Comparison of ENCODE assay signal across 33 cellular contexts in genomic region chr12:22535478-22535877, GRCh38. TPM values are rescaled to one million over a fixed set of nuclear protein-coding genes. Genes with fewer than 3 reads are reported as not detected.
A peak's percentile ranks its signal among the peaks of the same experiment; 100 is the strongest.
DNase-seq lines count a peak whose midpoint lies in the region; ATAC-seq and TF ChIP-seq lines count a peak whose summit lies in the region.
"Had no signal": no experiment of that assay in that cellular context is flagged by ENCODE, and none has a peak within 500 bp of the region (broad histone marks: within the 10 kb centered on the region; RNA-seq: fewer than 3 reads in every experiment).

No MANE protein-coding gene starts in this region.

- no peaks in the 10 kb centered on the region for H3K9me3 Mint-ChIP-seq in activated naive CD4-positive, alpha-beta T cell treated with anti-CD3 and anti-CD28 coated beads, Interleukin-2, amount 50 U/mL, for 72 hours
- H3K9me3 Mint-ChIP-seq in GM23338 = no peaks in the 10 kb centered on the region
- H3K9me3 Mint-ChIP-seq in stimulated activated naive B cell treated with anti-CD40 and anti-IgM and Interleukin-4, amounts not matched to agents 10 μg/mL and 1 μg/mL and 100 μg/mL, for 72 hours = peaks cover 4 to 7% of the 10 kb centered on the region in 2 donors

- no peak overlapping the region for H3K27ac ChIP-seq in GM23338 (ENCODE audit: low read depth)
- no peak overlapping the region for H3K27ac ChIP-seq in right atrium auricular region
- H3K27ac ChIP-seq: brain microvascular endothelial cell, C4-2B, dorsolateral prefrontal cortex, esophagus muscularis mucosa, neural progenitor cell, parathyroid adenoma, skin epidermis, upper lobe of right lung had no signal

- TF ChIP-seq CTCF in GM23338 (conservative IDR thresholded peaks at IDR 0.05; ENCODE audit: low read depth in 2 of 2) (no peak), right atrium auricular region (IDR thresholded peaks at IDR 0.05) (no peak)

- no peaks in the 10 kb centered on the region for H3K27me3 ChIP-seq in GM23338 (ENCODE audit: insufficient read depth)
- H3K27me3 ChIP-seq in right atrium auricular region = no peaks in the 10 kb centered on the region
- H3K27me3 ChIP-seq: brain microvascular endothelial cell, dorsolateral prefrontal cortex, esophagus muscularis mucosa, neural progenitor cell, upper lobe of right lung had no signal

- H3K4me3 ChIP-seq in GM23338 (no peak overlapping the region), right atrium auricular region (no peak overlapping the region)
- H3K4me3 ChIP-seq: dorsolateral prefrontal cortex, esophagus muscularis mucosa, neural progenitor cell, skin epidermis, upper lobe of right lung had no signal

- peaks cover 16% of the 10 kb centered on the region; the same call in 1 of the 2 replicates for H3K36me3 ChIP-seq in GM23338 (ENCODE audit: insufficient read depth)
- peaks cover 12% of the 10 kb centered on the region for H3K36me3 ChIP-seq in right atrium auricular region

- H3K79me2 ChIP-seq in GM23338 (replicated peaks; ENCODE audit: insufficient read depth) = peaks cover 43% of the 10 kb centered on the region

- H3F3A ChIP-seq in GM23338 (replicated peaks; ENCODE audit: low read depth) = no peaks in the 10 kb centered on the region

- no peaks in the 10 kb centered on the region for H3K27me3 Mint-ChIP-seq in GM23338 (ENCODE audit: insufficient read depth, low read depth, poor library complexity)
- no peaks in the 10 kb centered on the region for H3K27me3 Mint-ChIP-seq in T-helper 17 cell
- no peaks in the 10 kb centered on the region for H3K27me3 Mint-ChIP-seq in stimulated activated naive B cell treated with anti-CD40 and anti-IgM and Interleukin-4, amounts not matched to agents 10 μg/mL and 1 μg/mL and 100 μg/mL, for 72 hours

- H4K20me1 ChIP-seq in GM23338 (replicated peaks; ENCODE audit: insufficient read depth) = no peaks in the 10 kb centered on the region

- no peak overlapping the region for H3K4me2 ChIP-seq in GM23338
- H3K4me2 ChIP-seq: neural progenitor cell had no signal

- H2AFZ ChIP-seq in GM23338 = no peak overlapping the region
- H2AFZ ChIP-seq: neural progenitor cell, parathyroid adenoma had no signal

- H3K4me3 Mint-ChIP-seq in GM23338 (no peak overlapping the region), T-helper 17 cell (peak overlapping the region; percentile 33)
- no peak overlapping the region for H3K4me3 Mint-ChIP-seq in stimulated activated naive B cell treated with anti-CD40 and anti-IgM and Interleukin-4, amounts not matched to agents 10 μg/mL and 1 μg/mL and 100 μg/mL, for 72 hours
- H3K4me3 Mint-ChIP-seq: neural progenitor cell had no signal

- peaks cover 21% of the 10 kb centered on the region for H3K4me1 Mint-ChIP-seq in GM23338
- peaks cover 34% of the 10 kb centered on the region for H3K4me1 Mint-ChIP-seq in T-helper 17 cell
- peaks cover 14 to 29% of the 10 kb centered on the region in 2 donors for H3K4me1 Mint-ChIP-seq in stimulated activated naive B cell treated with anti-CD40 and anti-IgM and Interleukin-4, amounts not matched to agents 10 μg/mL and 1 μg/mL and 100 μg/mL, for 72 hours
- H3K4me1 Mint-ChIP-seq: neural progenitor cell had no signal

- H3K27ac Mint-ChIP-seq in activated naive CD4-positive, alpha-beta T cell treated with anti-CD3 and anti-CD28 coated beads, Interleukin-2, amount 50 U/mL, for 72 hours = no peak overlapping the region
- H3K27ac Mint-ChIP-seq in GM23338 = peak overlapping the region; percentile 57
- no peak overlapping the region for H3K27ac Mint-ChIP-seq in T-helper 17 cell
- H3K27ac Mint-ChIP-seq in stimulated activated naive B cell treated with anti-CD40 and anti-IgM and Interleukin-4, amounts not matched to agents 10 μg/mL and 1 μg/mL and 100 μg/mL, for 72 hours = peak overlapping the region; percentile 42
- H3K27ac Mint-ChIP-seq: neural progenitor cell had no signal

- peaks cover 23 to 32% of the 10 kb centered on the region in 2 donors for H3K36me3 Mint-ChIP-seq in activated naive CD4-positive, alpha-beta T cell treated with anti-CD3 and anti-CD28 coated beads, Interleukin-2, amount 50 U/mL, for 72 hours
- peaks cover 35% of the 10 kb centered on the region for H3K36me3 Mint-ChIP-seq in GM23338 (ENCODE audit: low read depth)
- H3K36me3 Mint-ChIP-seq in T-helper 17 cell (ENCODE audit: low read depth) = peaks cover 16% of the 10 kb centered on the region
- H3K36me3 Mint-ChIP-seq in stimulated activated naive B cell treated with anti-CD40 and anti-IgM and Interleukin-4, amounts not matched to agents 10 μg/mL and 1 μg/mL and 100 μg/mL, for 72 hours = peaks cover 28 to 46% of the 10 kb centered on the region in 2 donors

- peak; percentile 9 to 47 for ATAC-seq in activated naive CD4-positive, alpha-beta T cell treated with anti-CD3 and anti-CD28 coated beads, Interleukin-2, amount 50 U/mL, for 72 hours
- ATAC-seq in GM23338 (no peak), T-helper 17 cell (peak; percentile 72), HG03432 (IDR thresholded peaks at IDR 0.05; ENCODE audit: unreplicated experiment) (no peak)
- no peak for ATAC-seq in stimulated activated naive B cell treated with anti-CD40 and anti-IgM and Interleukin-4, amounts not matched to agents 10 μg/mL and 1 μg/mL and 100 μg/mL, for 72 hours (replicated peaks)
- ATAC-seq: left lobe of liver, Right ventricle myocardium inferior, SK-N-SH treated with all-trans-retinoic acid at 6 μM for 48 hours, upper lobe of right lung had no signal

- no peaks in the 10 kb centered on the region for H3K9me3 ChIP-seq in T-helper 17 cell (ENCODE audit: control insufficient read depth, low read length, poor library complexity, severe bottlenecking)
- H3K9me3 ChIP-seq in right atrium auricular region = no peaks in the 10 kb centered on the region
- H3K9me3 ChIP-seq: esophagus muscularis mucosa, upper lobe of right lung had no signal

- H3K4me1 ChIP-seq in GM23338 (ENCODE audit: insufficient read depth) = peaks cover 19% of the 10 kb centered on the region
- H3K4me1 ChIP-seq in right atrium auricular region = peaks cover 0 to 20% of the 10 kb centered on the region in 2 donors
- H3K4me1 ChIP-seq: neural progenitor cell, parathyroid adenoma had no signal

- no peaks in the 10 kb centered on the region for H3K9me2 ChIP-seq in GM23338 (ENCODE audit: insufficient read depth)

- no peak for DNase-seq in activated naive CD4-positive, alpha-beta T cell treated with anti-CD3 and anti-CD28 coated beads, Interleukin-2, amount 50 U/mL, for 72 hours (ENCODE audit: low spot score in 2 of 2)
- DNase-seq in activated naive CD4-positive, alpha-beta T cell treated with Interleukin-2 at 50 U/mL for 16 hours = no peak
- DNase-seq in GM23338 (ENCODE audit: low spot score) (no peak), T-helper 17 cell (no peak), right atrium auricular region (ENCODE audit: low spot score) (no peak)
- no peak for DNase-seq in stimulated activated naive B cell treated with anti-CD40 and anti-IgM and Interleukin-4, amounts not matched to agents 10 μg/mL and 1 μg/mL and 100 μg/mL, for 72 hours
- DNase-seq: activated CD4-positive, alpha-beta T cell treated with anti-CD3 and anti-CD28 coated beads, Interleukin-2, amount 50 U/mL, for 4 hours; activated CD8-positive, alpha-beta memory T cell treated with anti-CD3 and anti-CD28 coated beads, Interleukin-2, amount 50 U/mL, for 4 hours; activated gamma-delta T cell; amniotic stem cell; brain microvascular endothelial cell; dorsolateral prefrontal cortex; foreskin fibroblast; GOT3; Karpas-422; mesenchymal stem cell; NCI-H1417 treated with DMSO at 0.1 percent for 48 hours; NCI-H2081; NCI-H526; NK-92 treated with Interleukin-12 subunit alpha and Interleukin-12 subunit beta, amount 100 ng/mL, for 24 hours; retina; stimulated activated naive CD4-positive, alpha-beta T cell treated with Interleukin-2 at 50 U/mL for 16 hours; T-helper 9 cell; upper lobe of right lung had no signal

TF ChIP-seq in GM23338, 12 proteins besides CTCF, POLR2A, EP300 and RAD21 (continues in another document):
- TF ChIP-seq JUNB (IDR thresholded peaks at IDR 0.05; ENCODE audit: unreplicated experiment) (no peak), POLR2AphosphoS5 (IDR thresholded peaks at IDR 0.05; ENCODE audit: low read depth) (no peak)

RNA-seq across cellular contexts. Expression of gene C2CD5, which starts 8.9 kb away (rescaled TPM):
- total RNA-seq in activated naive CD4-positive, alpha-beta T cell treated with anti-CD3 and anti-CD28 coated beads, Interleukin-2, amount 50 U/mL, for 72 hours = 10 to 100 TPM; 26.7 to 34.3 TPM
- total RNA-seq in GM23338 (2014; rRNA removed; shearing (Covaris generic)) = 68.6 and 68.7 TPM in 2 replicates
- polyA plus RNA-seq in GM23338 (2016; fragmentation: Nextera tagmentation; extraction: Ambion mirVana) = 22.0 and 23.2 TPM in 2 replicates
- 10 to 100 TPM; 31.5 to 31.6 TPM for total RNA-seq in T-helper 17 cell
- 10 to 100 TPM; 10.9 to 15.1 TPM for total RNA-seq in right atrium auricular region

Comparison
In these comparisons a context has a peak if more than half of its experiments do, and no peak if none do; other contexts are left out.
1. ATAC-seq: peak in activated naive CD4-positive, alpha-beta T cell treated with anti-CD3 and anti-CD28 coated beads, Interleukin-2, amount 50 U/mL, for 72 hours (2 of 2) and T-helper 17 cell (single experiment); none in GM23338 (single experiment), stimulated activated naive B cell treated with anti-CD40 and anti-IgM and Interleukin-4, amounts not matched to agents 10 μg/mL and 1 μg/mL and 100 μg/mL, for 72 hours (0 of 2) and HG03432 (single experiment).
2. H3K27ac Mint-ChIP-seq: peak in GM23338 (single experiment) and stimulated activated naive B cell treated with anti-CD40 and anti-IgM and Interleukin-4, amounts not matched to agents 10 μg/mL and 1 μg/mL and 100 μg/mL, for 72 hours (single experiment); none in activated naive CD4-positive, alpha-beta T cell treated with anti-CD3 and anti-CD28 coated beads, Interleukin-2, amount 50 U/mL, for 72 hours (0 of 2) and T-helper 17 cell (single experiment).